29 cellular contexts compared by ENCODE assay signal in the genomic region with DNA sequence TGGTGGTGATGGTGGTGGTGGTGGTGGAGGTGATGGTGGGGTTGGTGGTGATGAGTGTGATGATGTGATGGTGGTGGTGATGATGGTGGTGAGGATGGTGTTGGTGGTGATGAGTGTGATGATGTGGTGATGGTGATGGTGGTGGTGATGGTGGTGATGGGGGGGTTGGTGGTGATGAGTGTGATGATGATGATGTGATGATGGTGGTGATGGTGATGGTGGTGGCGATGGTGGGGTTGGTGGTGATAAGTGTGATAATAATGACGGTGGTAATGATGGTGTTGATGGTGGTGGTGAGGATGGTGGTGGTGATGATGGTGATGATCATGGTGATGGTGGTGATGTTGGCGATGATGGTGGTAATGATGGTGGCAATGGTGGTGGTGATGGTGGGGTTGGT.
"Had no signal": no experiment of that assay in that cellular context is flagged by ENCODE, and none has a peak within 500 bp of the region (broad histone marks: within the 10 kb centered on the region; RNA-seq: fewer than 3 reads in every experiment).

No MANE protein-coding gene starts in this region.

- ATAC-seq: activated CD4-positive, alpha-beta T cell treated with anti-CD3 and anti-CD28 coated beads for 36 hours; activated T-cell treated with anti-CD3 and anti-CD28 coated beads, Interleukin-2, amount 50 U/mL, for 72 hours; esophagus mucosa; heart right ventricle; left lung; lower lobe of right lung had no signal

- H3K4me3 ChIP-seq: adrenal gland, ascending aorta, heart right ventricle, left lung, lower lobe of right lung, ovary, prostate gland, sigmoid colon, testis, transverse colon had no signal

- H3K9me3 ChIP-seq: adrenal gland, ascending aorta, heart right ventricle, left lung, lower lobe of right lung, ovary, prostate gland, sigmoid colon, testis, transverse colon had no signal

- H3K9me3 Mint-ChIP-seq: nephron had no signal

- DNase-seq: activated CD4-positive, alpha-beta T cell treated with anti-CD3 and anti-CD28 coated beads for 36 hours; activated CD4-positive, alpha-beta T cell treated with anti-CD3 and anti-CD28 coated beads, Interleukin-2, amount 50 U/mL, for 4 hours; activated CD4-positive, CD25-positive, alpha-beta regulatory T cell; activated naive CD4-positive, alpha-beta T cell; activated T-cell treated with anti-CD3 and anti-CD28 coated beads for 4 hours; activated T-cell treated with anti-CD3 and anti-CD28 coated beads, Interleukin-2, amount 50 U/mL, for 72 hours; adrenal gland; brain microvascular endothelial cell; cortex of kidney; foreskin fibroblast; heart right ventricle; kidney glomerular epithelial cell; left lung; lower lobe of right lung; mesendoderm; ovary; retina; sigmoid colon; small intestine; stimulated activated CD4-positive, alpha-beta T cell treated with anti-CD3 and anti-CD28 coated beads, Interleukin-1b, Interleukin-23, amount 100 ng/mL, for 48 hours; stimulated activated CD4-positive, alpha-beta T cell treated with anti-CD3 and anti-CD28 coated beads, Interleukin-4, amount 100 ng/mL, for 4 hours; stimulated activated CD8-positive, alpha-beta memory T cell treated with anti-CD3 and anti-CD28 coated beads, Interleukin-4, amount 100 ng/mL, for 48 hours; stimulated activated naive B cell treated with anti-CD40 and anti-IgM and Interleukin-4, amounts not matched to agents 10 μg/mL and 1 μg/mL and 100 μg/mL, for 72 hours; testis; transverse colon had no signal

- H3K27ac Mint-ChIP-seq: activated CD4-positive, alpha-beta T cell treated with anti-CD3 and anti-CD28 coated beads for 36 hours; activated T-cell treated with anti-CD3 and anti-CD28 coated beads, Interleukin-2, amount 50 U/mL, for 72 hours had no signal

- H3K27ac ChIP-seq: adrenal gland, ascending aorta, brain microvascular endothelial cell, heart right ventricle, left lung, lower lobe of right lung, ovary, prostate gland, sigmoid colon, testis, transverse colon had no signal

- H3K4me1 Mint-ChIP-seq: activated CD4-positive, alpha-beta T cell treated with anti-CD3 and anti-CD28 coated beads for 36 hours had no signal

- H3K36me3 ChIP-seq: adrenal gland, ascending aorta, brain microvascular endothelial cell, heart right ventricle, left lung, lower lobe of right lung, ovary, prostate gland, sigmoid colon, transverse colon had no signal

- H3K27me3 Mint-ChIP-seq: activated CD4-positive, alpha-beta T cell treated with anti-CD3 and anti-CD28 coated beads for 36 hours; stimulated activated naive B cell treated with anti-CD40 and anti-IgM and Interleukin-4, amounts not matched to agents 10 μg/mL and 1 μg/mL and 100 μg/mL, for 72 hours had no signal

- H3K27me3 ChIP-seq: adrenal gland, ascending aorta, brain microvascular endothelial cell, heart right ventricle, left lung, ovary, sigmoid colon, testis, transverse colon had no signal

- H3K4me1 ChIP-seq: adrenal gland, ascending aorta, left lung, prostate gland, sigmoid colon, testis, transverse colon had no signal

- H3K4me3 Mint-ChIP-seq: activated CD4-positive, alpha-beta T cell treated with anti-CD3 and anti-CD28 coated beads for 36 hours; activated T-cell treated with anti-CD3 and anti-CD28 coated beads, Interleukin-2, amount 50 U/mL, for 72 hours; nephron; stimulated activated naive B cell treated with anti-CD40 and anti-IgM and Interleukin-4, amounts not matched to agents 10 μg/mL and 1 μg/mL and 100 μg/mL, for 72 hours had no signal
